ENCODE assay signal across 20 cellular contexts in genomic region chr5:96014395-96014794, GRCh38. TPM values are rescaled to one million over a fixed set of nuclear protein-coding genes. Genes with fewer than 3 reads are reported as not detected.
DNase-seq lines count a peak whose midpoint lies in the region; ATAC-seq, FAIRE-seq and TF ChIP-seq lines count a peak whose summit lies in the region.
"Had no signal": no experiment of that assay in that cellular context is flagged by ENCODE, and none has a peak within 500 bp of the region (broad histone marks: within the 10 kb centered on the region; RNA-seq: fewer than 3 reads in every experiment).

No MANE protein-coding gene starts in this region.

- in situ Hi-C loops in IMR-90 (cut with MboI; ENCODE audit: low sequenced_read_pairs) = no loop called here

- H3K9me3 ChIP-seq in IMR-90 (ENCODE audit: control insufficient read depth, insufficient read depth, low read length) (no peaks in the 10 kb centered on the region), SK-N-SH (no peaks in the 10 kb centered on the region)
- H3K9me3 ChIP-seq: BE2C had no signal

- H3K4me1 ChIP-seq in IMR-90 (ENCODE audit: control insufficient read depth, insufficient read depth, low read length) (peaks cover 9% of the 10 kb centered on the region), SK-N-SH (ENCODE audit: control insufficient read depth in 1 of 2, insufficient read depth in 2 of 2, low read depth in 1 of 2, low read length in 1 of 2) (no peaks in the 10 kb centered on the region)
- H3K4me1 ChIP-seq: BE2C had no signal

- H4K8ac ChIP-seq in IMR-90 (ENCODE audit: low read depth in 2 of 2, low read length in 2 of 2) = no peak overlapping the region; a peak in 1 of 4 replicates

- no peak overlapping the region for H2BK20ac ChIP-seq in IMR-90 (ENCODE audit: low read depth, low read length)

- H3K4ac ChIP-seq in IMR-90 (ENCODE audit: low read depth, low read length) = no peak overlapping the region

- peak overlapping the region; percentile 32 for H2BK5ac ChIP-seq in IMR-90 (ENCODE audit: low read depth, low read length, poor library complexity, severe bottlenecking)

- no peak overlapping the region; the same call in 1 of the 2 replicates for H3K18ac ChIP-seq in IMR-90 (ENCODE audit: low read depth, low read length)

- H2AK5ac ChIP-seq in IMR-90 (ENCODE audit: low read depth, low read length) = no peak overlapping the region

- no peaks in the 10 kb centered on the region for H3K79me2 ChIP-seq in SK-N-SH (ENCODE audit: insufficient read depth)

- H3K36me3 ChIP-seq in IMR-90 (ENCODE audit: control insufficient read depth, insufficient read depth, low read length) = no peaks in the 10 kb centered on the region
- no peaks in the 10 kb centered on the region for H3K36me3 ChIP-seq in bronchial epithelial cell (ENCODE audit: control insufficient read depth, insufficient read depth, low read length)
- no peaks in the 10 kb centered on the region for H3K36me3 ChIP-seq in SK-N-SH (replicated peaks in 1 of 2; ENCODE audit: control insufficient read depth in 1 of 2, insufficient read depth in 2 of 2, low read length in 1 of 2)
- H3K36me3 ChIP-seq: BE2C had no signal

- POLR2A ChIA-PET in IMR-90 (lab: Charles Lee; ENCODE audit: unreplicated experiment) = no interaction called here
- POLR2A ChIA-PET in SK-N-SH (lab: Yijun Ruan, JAX) = no interaction called here

- H3K27ac ChIP-seq in IMR-90 (ENCODE audit: insufficient read depth, low read length) (no peak overlapping the region), SK-N-SH (ENCODE audit: low read depth in 2 of 2, low read length in 1 of 2) (no peak overlapping the region)
- H3K27ac ChIP-seq: HL-60 had no signal

- no peak overlapping the region for H3K4me3 ChIP-seq in IMR-90 (ENCODE audit: insufficient read depth, low read depth, low read length)
- H3K4me3 ChIP-seq in bronchial epithelial cell (ENCODE audit: low read depth, low read length) = no peak overlapping the region
- no peak overlapping the region for H3K4me3 ChIP-seq in SK-N-SH (ENCODE audit: low read depth in 2 of 2, low read length in 1 of 2)
- H3K4me3 ChIP-seq: GM12878, K562 had no signal

- no peak for TF ChIP-seq POLR2A in IMR-90 (IDR thresholded peaks at IDR 0.05; ENCODE audit: low read depth, low read length)

- no peak overlapping the region for H4K91ac ChIP-seq in IMR-90 (ENCODE audit: insufficient read depth, low read depth, low read length)

- peaks cover 4% of the 10 kb centered on the region; the same call in 1 of the 2 replicates for H3K9me1 ChIP-seq in IMR-90 (ENCODE audit: insufficient read depth, low read length)

- no peak overlapping the region for H3K9ac ChIP-seq in IMR-90 (ENCODE audit: low read depth, low read length)
- no peak overlapping the region for H3K9ac ChIP-seq in SK-N-SH

- no peak overlapping the region for H4K5ac ChIP-seq in IMR-90 (ENCODE audit: low read depth, low read length)

- H3F3A ChIP-seq in SK-N-SH (replicated peaks; ENCODE audit: insufficient read depth) = peaks cover 3% of the 10 kb centered on the region

- H3K27me3 ChIP-seq in IMR-90 (ENCODE audit: control insufficient read depth, insufficient read depth, low read length) (no peaks in the 10 kb centered on the region), bronchial epithelial cell (ENCODE audit: control insufficient read depth, insufficient read depth, low read length) (no peaks in the 10 kb centered on the region), SK-N-SH (ENCODE audit: insufficient read depth) (no peaks in the 10 kb centered on the region)
- H3K27me3 ChIP-seq: BE2C had no signal

- intact Hi-C loops in IMR-90 (cut with micrococcal nuclease) = no loop called here
- intact Hi-C loops in cardiac septum (cut with DNase I) = no loop called here

- no peak overlapping the region for H2AK9ac ChIP-seq in IMR-90 (replicated peaks; ENCODE audit: low read depth, low read length, poor library complexity)

- CTCF ChIA-PET in IMR-90 (lab: Yijun Ruan, JAX) = interaction anchor here (1.4 kb wide), 1 partner anchor 315 kb away, joined by 4 read pairs; no protein-coding TSS in a partner anchor
- CTCF ChIA-PET in SK-N-SH (lab: Yijun Ruan, JAX) = no interaction called here

- peaks cover 2 to 9% of the 10 kb centered on the region in 2 experiments; a peak in 3 of 4 replicates for H3K79me1 ChIP-seq in IMR-90 (ENCODE audit: low read depth in 1 of 2, low read length in 2 of 2)

- H3K56ac ChIP-seq in IMR-90 (ENCODE audit: extremely low read depth, insufficient read depth, low read length) = no peak overlapping the region

- no peaks in the 10 kb centered on the region for H3K9me2 ChIP-seq in SK-N-SH

- no peak overlapping the region for H3K4me2 ChIP-seq in IMR-90 (ENCODE audit: low read depth, low read length)
- H3K4me2 ChIP-seq in SK-N-SH = no peak overlapping the region

- no peak overlapping the region for H2BK120ac ChIP-seq in IMR-90 (ENCODE audit: low read depth, low read length)

- no peak overlapping the region for H3K23ac ChIP-seq in IMR-90 (ENCODE audit: low read depth, low read length)

- no peak overlapping the region for H3K14ac ChIP-seq in IMR-90 (replicated peaks; ENCODE audit: low read depth, low read length)

- TF ChIP-seq CTCF in IMR-90 (conservative IDR thresholded peaks at IDR 0.05; ENCODE audit: low read depth, low read length) = no peak
- TF ChIP-seq CTCF in bronchial epithelial cell (IDR thresholded peaks at IDR 0.05; ENCODE audit: insufficient read depth, low read length, severe bottlenecking) = no peak
- no peak for TF ChIP-seq CTCF in SK-N-SH (IDR thresholded peaks at IDR 0.05)

- WGBS in IMR-90 (ENCODE audit: extremely low coverage in 2 of 2, insufficient read length in 1 of 2), 2 experiments = no CpG with 5 or more reads among the region's 1 CpG
- WGBS in SK-N-SH (ENCODE audit: low lambda C conversion rate) = 100% methylated on average over 1 of the region's 1 CpG

- no TSS peak for BruUV-seq in IMR-90 (replicated peaks; lab: Mats Ljungman, UMichigan)

- 0 out of 3 replicates have a peak overlapping the region, but pooled peaks have one; percentile 69 for H2BK15ac ChIP-seq in IMR-90 (ENCODE audit: low read depth, low read length)

- dilution Hi-C loops in IMR-90 (cut with HindIII; ENCODE audit: low sequenced_read_pairs, unreplicated experiment) = no loop called here

- H4K20me1 ChIP-seq in IMR-90 (ENCODE audit: insufficient read depth, low read length) (no peaks in the 10 kb centered on the region), SK-N-SH (ENCODE audit: insufficient read depth) (no peaks in the 10 kb centered on the region)

- no peak for TF ChIP-seq EP300 in SK-N-SH (IDR thresholded peaks at IDR 0.05; ENCODE audit: borderline replicate concordance in 1 of 2, low read depth in 1 of 2, low read length in 1 of 2)

- FAIRE-seq in bronchial epithelial cell (lab: Jason Lieb, UNC) = no peak
- FAIRE-seq: GM12878, GM19239, K562 had no signal

- no peak; the same call in 1 of the 2 replicates for ATAC-seq in IMR-90 (ENCODE audit: low read depth)
- ATAC-seq: GM12878, K562 had no signal

- TF ChIP-seq RAD21 in IMR-90 (IDR thresholded peaks at IDR 0.05; ENCODE audit: low read length) = no peak
- TF ChIP-seq RAD21 in SK-N-SH (IDR thresholded peaks at IDR 0.05; ENCODE audit: low read length) = no peak

- H2AFZ ChIP-seq in IMR-90 (replicated peaks; ENCODE audit: low read length, poor library complexity) (no peak overlapping the region), SK-N-SH (ENCODE audit: low read depth) (no peak overlapping the region)

- DNase-seq in H4 (ENCODE audit: low spot score) (peak; percentile 35), IMR-90 (no peak), bronchial epithelial cell (ENCODE audit: low read depth) (peak; percentile 46), iPS-NIHi11 (ENCODE audit: low spot score) (no peak), SK-N-SH (no peak), UCSD-AML1 (lab: John Stamatoyannopoulos, UW; ENCODE audit: unreplicated experiment) (no peak), cardiac septum (ENCODE audit: low spot score) (no peak)
- DNase-seq: ACHN; BE2C; C1 segment of cervical spinal cord; CD4-positive, CD25-positive, alpha-beta regulatory T cell; CD8-positive, alpha-beta memory T cell; COR-L47; DMS79 treated with DMSO at 0.1 percent for 48 hours; GOT3; H9 had no signal

TF ChIP-seq in IMR-90, 13 proteins besides CTCF, POLR2A, EP300 and RAD21 (continues in another document):
- TF ChIP-seq RFX5 (IDR thresholded peaks at IDR 0.05; ENCODE audit: low read depth, low read length) (no peak), CEBPB (IDR thresholded peaks at IDR 0.05; ENCODE audit: low read depth, low read length) (no peak), CHD1 (IDR thresholded peaks at IDR 0.05; ENCODE audit: low read depth, low read length) (no peak), BHLHE40 (IDR thresholded peaks at IDR 0.05; ENCODE audit: low read depth, low read length) (no peak), MXI1 (IDR thresholded peaks at IDR 0.05; ENCODE audit: borderline replicate concordance, low read depth, low read length) (no peak)

TF ChIP-seq in SK-N-SH, 30 proteins besides CTCF, POLR2A, EP300 and RAD21 (continues in another document):
- TF ChIP-seq ELF1 (IDR thresholded peaks at IDR 0.05) = no peak
- TF ChIP-seq FOXM1 (IDR thresholded peaks at IDR 0.05; ENCODE audit: low read depth) = no peak
- TF ChIP-seq SIN3A (IDR thresholded peaks at IDR 0.05; ENCODE audit: borderline replicate concordance, low read depth, low read length) = no peak
- no peak for TF ChIP-seq USF2 (IDR thresholded peaks at IDR 0.05; ENCODE audit: borderline replicate concordance, low read depth, low read length)

RNA-seq across cellular contexts. Expression of gene ELL2, which starts 52.7 kb away (rescaled TPM):
- 11.2 and 15.2 TPM in 2 replicates for total RNA-seq in H4 (2014; rRNA removed; shearing (Covaris generic))
- total RNA-seq in IMR-90 (2012; rRNA removed) (92.5 and 137 TPM in 2 replicates), bronchial epithelial cell (76.3 and 146 TPM in 2 replicates), cardiac septum (30.5 TPM)
- polyA plus RNA-seq in IMR-90 (2012; rRNA removed) (52.4 and 61.4 TPM in 2 replicates), SK-N-SH (2012; rRNA removed) (18.4 and 27.4 TPM in 2 replicates)
- polyA plus RNA-seq in IMR-90 (2012; cell fraction: cytosol; rRNA removed) = 16.4 and 21.9 TPM in 2 replicates
- 23.4 and 161 TPM in 2 replicates for polyA plus RNA-seq in IMR-90 (2012; cell fraction: nucleus; rRNA removed; ENCODE audit: low replicate concordance)
- 22.3 and 24.9 TPM in 2 replicates for polyA plus RNA-seq in SK-N-SH (2012; cell fraction: cytosol; rRNA removed)
- 25.1 and 49.5 TPM in 2 replicates for polyA plus RNA-seq in SK-N-SH (2012; cell fraction: nucleus; rRNA removed)

Comparison
In these comparisons a context has a peak if more than half of its experiments do, and no peak if none do; other contexts are left out.
1. DNase-seq: peak in H4 (single experiment) and bronchial epithelial cell (single experiment); none in IMR-90 (single experiment), iPS-NIHi11 (single experiment), SK-N-SH (single experiment), UCSD-AML1 (single experiment) and cardiac septum (single experiment).